10 cellular contexts compared by ENCODE assay signal in the genomic region with DNA sequence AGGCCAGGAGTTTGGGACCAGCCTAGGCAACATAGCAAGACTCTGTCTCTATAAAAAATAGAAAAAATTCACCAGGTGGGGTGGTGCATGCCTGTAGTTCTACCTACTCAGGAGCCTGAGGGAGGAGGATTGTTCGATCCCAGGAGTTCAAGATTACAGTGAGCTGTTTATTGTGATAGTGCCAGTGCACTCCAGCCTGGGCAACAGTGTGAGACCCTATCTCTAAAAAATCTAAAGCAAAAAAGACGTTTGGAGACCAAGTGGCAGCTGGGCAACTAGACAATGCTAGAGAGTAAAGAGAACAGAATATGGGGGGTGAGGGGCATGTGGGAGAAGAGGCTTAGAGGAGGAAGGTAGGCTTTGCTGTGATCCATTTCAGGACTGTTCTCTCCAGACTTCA. TPM values are rescaled to one million over a fixed set of nuclear protein-coding genes. Genes with fewer than 3 reads are reported as not detected.
DNase-seq lines count a peak whose midpoint lies in the region; ATAC-seq and TF ChIP-seq lines count a peak whose summit lies in the region.
"Had no signal": no experiment of that assay in that cellular context is flagged by ENCODE, and none has a peak within 500 bp of the region (broad histone marks: within the 10 kb centered on the region; RNA-seq: fewer than 3 reads in every experiment).

No MANE protein-coding gene starts in this region.

- H3K9ac ChIP-seq in BLaER1 treated with 17β-estradiol and CSF1 and Interleukin-3, amounts not matched to agents 10 nM and 100 nM: peak overlapping the region; percentile 88 to 100 (median 96)

- peaks cover 4 to 46% (median 41%) of the 10 kb centered on the region in 11 experiments; a peak in 20 of 22 replicates for H3K36me3 ChIP-seq in BLaER1 treated with 17β-estradiol and CSF1 and Interleukin-3, amounts not matched to agents 10 nM and 100 nM
- peaks cover 4 to 29% of the 10 kb centered on the region in 2 experiments; a peak in 2 of 3 replicates for H3K36me3 ChIP-seq in HEK293 (ENCODE audit: control insufficient read depth in 2 of 2, insufficient read depth in 1 of 2, low read length in 2 of 2)

- TF ChIP-seq CTCF in HEK293 (tag by site-specific recombination; IDR thresholded peaks at IDR 0.05): no peak
- TF ChIP-seq CTCF in mesothelial cell of epicardium (IDR thresholded peaks at IDR 0.05; ENCODE audit: unreplicated experiment): no peak

- H3K27me3 Mint-ChIP-seq in activated T-helper 1 cell treated with anti-CD3 and anti-CD28 coated beads, Interleukin-12 subunit alpha, Interleukin-12 subunit beta, Interleukin-2, Interleukin-4 antibody, amounts not matched to agents 30 ng/mL and 10 ng/mL and 1 ng/mL, durations not matched to agents 14 hours and 24 hours and 36 hours (ENCODE audit: insufficient read depth): no peaks in the 10 kb centered on the region
- peaks cover 7% of the 10 kb centered on the region for H3K27me3 Mint-ChIP-seq in mesothelial cell of epicardium (ENCODE audit: low read depth)

- peak overlapping the region in 10 of 11 experiments; percentile 91 to 100 (median 99); a peak in 19 of 22 replicates for H3K27ac ChIP-seq in BLaER1 treated with 17β-estradiol and CSF1 and Interleukin-3, amounts not matched to agents 10 nM and 100 nM
- H3K27ac ChIP-seq in HEK293 (ENCODE audit: extremely low read depth, low read depth, low read length): no peak overlapping the region

- intact Hi-C loops in activated T-helper 1 cell treated with anti-CD3 and anti-CD28 coated beads, Interleukin-12 subunit alpha, Interleukin-12 subunit beta, Interleukin-2, Interleukin-4 antibody, amounts not matched to agents 30 ng/mL and 10 ng/mL and 1 ng/mL, durations not matched to agents 14 hours and 24 hours and 36 hours (cut with micrococcal nuclease): loop anchor here (5.0 kb wide), 2 partner anchors 38 to 252 kb away; no protein-coding TSS in a partner anchor

- peak overlapping the region; percentile 92 for H3K27ac Mint-ChIP-seq in activated T-helper 1 cell treated with anti-CD3 and anti-CD28 coated beads, Interleukin-12 subunit alpha, Interleukin-12 subunit beta, Interleukin-2, Interleukin-4 antibody, amounts not matched to agents 30 ng/mL and 10 ng/mL and 1 ng/mL, durations not matched to agents 14 hours and 24 hours and 36 hours
- no peak overlapping the region for H3K27ac Mint-ChIP-seq in mesothelial cell of epicardium

- H3K9me3 ChIP-seq in BLaER1 treated with 17β-estradiol and CSF1 and Interleukin-3, amounts not matched to agents 10 nM and 100 nM (replicated peaks in 1 of 11): peaks cover 0 to 13% (median 0%) of the 10 kb centered on the region in 11 experiments; a peak in 1 of 22 replicates
- H3K9me3 ChIP-seq in HEK293 (ENCODE audit: control insufficient read depth, insufficient read depth, low read depth, low read length): no peaks in the 10 kb centered on the region

- peaks cover 26 to 66% (median 42%) of the 10 kb centered on the region in 10 experiments for H3K4me1 ChIP-seq in BLaER1 treated with 17β-estradiol and CSF1 and Interleukin-3, amounts not matched to agents 10 nM and 100 nM
- H3K4me1 ChIP-seq in HEK293 (ENCODE audit: control insufficient read depth, insufficient read depth, low read length): no peaks in the 10 kb centered on the region

- peaks cover 27% of the 10 kb centered on the region for H3K36me3 Mint-ChIP-seq in activated T-helper 1 cell treated with anti-CD3 and anti-CD28 coated beads, Interleukin-12 subunit alpha, Interleukin-12 subunit beta, Interleukin-2, Interleukin-4 antibody, amounts not matched to agents 30 ng/mL and 10 ng/mL and 1 ng/mL, durations not matched to agents 14 hours and 24 hours and 36 hours (ENCODE audit: low read depth)
- H3K36me3 Mint-ChIP-seq in mesothelial cell of epicardium: peaks cover 2% of the 10 kb centered on the region

- ATAC-seq in GM19328 (IDR thresholded peaks at IDR 0.05; ENCODE audit: unreplicated experiment): no peak
- ATAC-seq in GM19463 (IDR thresholded peaks at IDR 0.05; ENCODE audit: unreplicated experiment): no peak
- no peak for ATAC-seq in HG03139 (IDR thresholded peaks at IDR 0.05; ENCODE audit: unreplicated experiment)

- peak overlapping the region; percentile 89 to 100 (median 95) for H3K4me2 ChIP-seq in BLaER1 treated with 17β-estradiol and CSF1 and Interleukin-3, amounts not matched to agents 10 nM and 100 nM

- POLR2A ChIA-PET in HEK293 (lab: Yijun Ruan, JAX): no interaction called here

- CTCF ChIA-PET in HEK293 (lab: Yijun Ruan, JAX): interaction anchor here (0.6 to 1.2 kb wide), 3 partner anchors 19 to 614 kb away, joined by 3 to 6 read pairs (median 3); partner anchors contain the start of gene ABI1

- H3K4me3 ChIP-seq in BLaER1 treated with 17β-estradiol and CSF1 and Interleukin-3, amounts not matched to agents 10 nM and 100 nM: peak overlapping the region; percentile 75 to 98 (median 90)
- H3K4me3 ChIP-seq in HEK293 (ENCODE audit: low read depth, low read length): no peak overlapping the region; the same call in 1 of the 2 replicates

- peaks cover 34% of the 10 kb centered on the region for H3K4me1 Mint-ChIP-seq in activated T-helper 1 cell treated with anti-CD3 and anti-CD28 coated beads, Interleukin-12 subunit alpha, Interleukin-12 subunit beta, Interleukin-2, Interleukin-4 antibody, amounts not matched to agents 30 ng/mL and 10 ng/mL and 1 ng/mL, durations not matched to agents 14 hours and 24 hours and 36 hours (ENCODE audit: low read depth)
- H3K4me1 Mint-ChIP-seq in mesothelial cell of epicardium: peaks cover 16% of the 10 kb centered on the region

- peak overlapping the region; percentile 100 for H3K4me3 Mint-ChIP-seq in activated T-helper 1 cell treated with anti-CD3 and anti-CD28 coated beads, Interleukin-12 subunit alpha, Interleukin-12 subunit beta, Interleukin-2, Interleukin-4 antibody, amounts not matched to agents 30 ng/mL and 10 ng/mL and 1 ng/mL, durations not matched to agents 14 hours and 24 hours and 36 hours
- peak overlapping the region; percentile 97 for H3K4me3 Mint-ChIP-seq in mesothelial cell of epicardium

- H3K9me3 Mint-ChIP-seq in activated T-helper 1 cell treated with anti-CD3 and anti-CD28 coated beads, Interleukin-12 subunit alpha, Interleukin-12 subunit beta, Interleukin-2, Interleukin-4 antibody, amounts not matched to agents 30 ng/mL and 10 ng/mL and 1 ng/mL, durations not matched to agents 14 hours and 24 hours and 36 hours: no peaks in the 10 kb centered on the region
- no peaks in the 10 kb centered on the region for H3K9me3 Mint-ChIP-seq in mesothelial cell of epicardium

- H3K27me3 ChIP-seq in BLaER1 treated with 17β-estradiol and CSF1 and Interleukin-3, amounts not matched to agents 10 nM and 100 nM: no peaks in the 10 kb centered on the region

- DNase-seq in activated T-helper 1 cell treated with anti-CD3 and anti-CD28 coated beads, Interleukin-12 subunit alpha, Interleukin-12 subunit beta, Interleukin-2, Interleukin-4 antibody, amounts not matched to agents 30 ng/mL and 10 ng/mL and 1 ng/mL, durations not matched to agents 14 hours and 24 hours and 36 hours (ENCODE audit: low spot score): no peak
- no peak for DNase-seq in mesothelial cell of epicardium (ENCODE audit: low spot score in 2 of 2, unreplicated experiment in 2 of 2)
- DNase-seq in GDM1 (lab: John Stamatoyannopoulos, UW): no peak
- DNase-seq: activated gamma-delta T cell treated with Interleukin-2 at 50 U/mL for 16 hours, nucleus accumbens had no signal

- peaks cover 0 to 54% (median 41%) of the 10 kb centered on the region in 11 experiments; a peak in 19 of 22 replicates for H4K20me1 ChIP-seq in BLaER1 treated with 17β-estradiol and CSF1 and Interleukin-3, amounts not matched to agents 10 nM and 100 nM

TF ChIP-seq in HEK293, 187 proteins besides CTCF, POLR2A, EP300 and RAD21:
- TF ChIP-seq ZNF121 (tag by site-specific recombination; IDR thresholded peaks at IDR 0.05): peak; percentile 68
- TF ChIP-seq ZSCAN23 (tag by site-specific recombination; IDR thresholded peaks at IDR 0.05): no peak
TF ChIP-seq in HEK293: peak in this region for 1.

RNA-seq across cellular contexts. Expression of gene PDSS1, which starts 1.4 kb away (rescaled TPM):
- 39.3 and 43.1 TPM in 2 replicates for total RNA-seq in activated T-helper 1 cell treated with anti-CD3 and anti-CD28 coated beads, Interleukin-12 subunit alpha, Interleukin-12 subunit beta, Interleukin-2, Interleukin-4 antibody, amounts not matched to agents 30 ng/mL and 10 ng/mL and 1 ng/mL, durations not matched to agents 14 hours and 24 hours and 36 hours
- total RNA-seq in mesothelial cell of epicardium: 7.7 to 9.1 TPM (median 8.7 TPM) in 3 replicates
